17 cellular contexts compared by ENCODE assay signal in genomic region chr5:78543292-78543691, GRCh38.
DNase-seq lines count a peak whose midpoint lies in the region; ATAC-seq and TF ChIP-seq lines count a peak whose summit lies in the region.
"Had no signal": no experiment of that assay in that cellular context is flagged by ENCODE, and none has a peak within 500 bp of the region (broad histone marks: within the 10 kb centered on the region; RNA-seq: fewer than 3 reads in every experiment).

No MANE protein-coding gene starts in this region.

- H2BK120ac ChIP-seq in IMR-90 (ENCODE audit: low read depth, low read length) = no peak overlapping the region

- H3K4me2 ChIP-seq in IMR-90 (ENCODE audit: low read depth, low read length) = no peak overlapping the region

- CTCF ChIA-PET in Caco-2 (lab: Charles Lee) (no interaction called here), IMR-90 (lab: Yijun Ruan, JAX) (interaction anchor here (1.1 kb wide), 1 partner anchor 84 kb away, joined by 4 read pairs; no protein-coding TSS in a partner anchor)

- intact Hi-C loops in Caco-2 (cut with micrococcal nuclease; ENCODE audit: unreplicated experiment) (no loop called here), IMR-90 (cut with micrococcal nuclease) (no loop called here), sigmoid colon (cut with DNase I) (loop anchor here (10.0 kb wide), 1 partner anchor 222 kb away; no protein-coding TSS in a partner anchor), tibial artery (cut with DNase I; ENCODE audit: low total_unique reads) (no loop called here)

- H4K5ac ChIP-seq in IMR-90 (ENCODE audit: low read depth, low read length) = no peak overlapping the region

- DNase-seq in Caco-2 = no peak
- no peak for DNase-seq in IMR-90
- peak; percentile 39 for DNase-seq in sigmoid colon
- DNase-seq in tibial artery = no peak
- DNase-seq in glutamatergic neuron = no peak
- no peak for DNase-seq in DMS79 treated with DMSO at 0.1 percent for 48 hours (lab: John Stamatoyannopoulos, UW)
- DNase-seq: BE2C; CD4-positive, CD25-positive, alpha-beta regulatory T cell; COR-L47; GDM1; NCI-H1092 treated with DMSO at 0.1 percent for 48 hours; NCI-H146; NCI-H2081 treated with DMSO at 0.1 percent for 48 hours had no signal

- H3K9ac ChIP-seq in IMR-90 (ENCODE audit: low read depth, low read length) (no peak overlapping the region), iPS-20b (ENCODE audit: low read depth, low read length) (peak overlapping the region; percentile 39; the same call in 1 of the 2 replicates)

- H2BK5ac ChIP-seq in IMR-90 (ENCODE audit: low read depth, low read length, poor library complexity, severe bottlenecking) = no peak overlapping the region

- no peaks in the 10 kb centered on the region for H3K9me3 ChIP-seq in Caco-2
- H3K9me3 ChIP-seq in IMR-90 (ENCODE audit: control insufficient read depth, insufficient read depth, low read length) = no peaks in the 10 kb centered on the region
- H3K9me3 ChIP-seq in iPS-20b (ENCODE audit: insufficient read depth, low read depth, low read length) = no peaks in the 10 kb centered on the region
- no peaks in the 10 kb centered on the region for H3K9me3 ChIP-seq in sigmoid colon
- H3K9me3 ChIP-seq in tibial artery = no peaks in the 10 kb centered on the region
- H3K9me3 ChIP-seq: BE2C, HAP-1 had no signal

- no peak for TF ChIP-seq EP300 in sigmoid colon (IDR thresholded peaks at IDR 0.05)

- TF ChIP-seq POLR2A in IMR-90 (IDR thresholded peaks at IDR 0.05; ENCODE audit: low read depth, low read length) (no peak), sigmoid colon (IDR thresholded peaks at IDR 0.05) (no peak)

- 82% methylated on average over 3 of the region's 4 CpGs; no CpG with 5 or more reads in 1 of the 2 experiments for WGBS in IMR-90 (ENCODE audit: extremely low coverage in 2 of 2, insufficient read length in 1 of 2), 2 experiments
- WGBS in sigmoid colon, 2 donors = 90 to 91% methylated on average over 4 of the region's 4 CpGs

- H3K79me1 ChIP-seq in IMR-90 (ENCODE audit: low read depth in 1 of 2, low read length in 2 of 2) = peaks cover 50 to 89% of the 10 kb centered on the region in 2 experiments

- no peak overlapping the region for H4K91ac ChIP-seq in IMR-90 (ENCODE audit: insufficient read depth, low read depth, low read length)

- no peak overlapping the region for H2AK9ac ChIP-seq in IMR-90 (replicated peaks; ENCODE audit: low read depth, low read length, poor library complexity)

- H3K36me3 ChIP-seq in Caco-2 (ENCODE audit: control insufficient read depth, insufficient read depth, low read length) (peaks cover 2% of the 10 kb centered on the region), IMR-90 (ENCODE audit: control insufficient read depth, insufficient read depth, low read length) (peaks cover 7% of the 10 kb centered on the region), iPS-20b (ENCODE audit: insufficient read depth, low read depth, low read length) (0 out of 2 replicates have a peak, but pooled peaks cover 5% of the 10 kb centered on the region), sigmoid colon (no peaks in the 10 kb centered on the region), tibial artery (no peaks in the 10 kb centered on the region)
- H3K36me3 ChIP-seq: BE2C, HAP-1 had no signal

- H2BK20ac ChIP-seq in IMR-90 (ENCODE audit: low read depth, low read length) = no peak overlapping the region

- H3K14ac ChIP-seq in IMR-90 (replicated peaks; ENCODE audit: low read depth, low read length) = no peak overlapping the region

- no peak for TF ChIP-seq CTCF in Caco-2 (IDR thresholded peaks at IDR 0.05; ENCODE audit: insufficient read depth in 1 of 2, low read depth in 1 of 2, low read length in 1 of 2, severe bottlenecking in 1 of 2, unreplicated experiment in 1 of 2)
- no peak for TF ChIP-seq CTCF in IMR-90 (conservative IDR thresholded peaks at IDR 0.05; ENCODE audit: low read depth, low read length)
- no peak for TF ChIP-seq CTCF in sigmoid colon (IDR thresholded peaks at IDR 0.05)
- no peak for TF ChIP-seq CTCF in tibial artery (IDR thresholded peaks at IDR 0.05)
- no peak for TF ChIP-seq CTCF in glutamatergic neuron (IDR thresholded peaks at IDR 0.05; ENCODE audit: partially characterized antibody, unreplicated experiment)

- no peak overlapping the region for H3K4ac ChIP-seq in IMR-90 (ENCODE audit: low read depth, low read length)

- H3K56ac ChIP-seq in IMR-90 (ENCODE audit: extremely low read depth, insufficient read depth, low read length) = no peak overlapping the region

- no peaks in the 10 kb centered on the region for H3K9me3 Mint-ChIP-seq in Caco-2 (ENCODE audit: unreplicated experiment)
- peaks cover 2% of the 10 kb centered on the region for H3K9me3 Mint-ChIP-seq in glutamatergic neuron (ENCODE audit: unreplicated experiment)
- H3K9me3 Mint-ChIP-seq: CD4-positive, CD25-positive, alpha-beta regulatory T cell had no signal

- in situ Hi-C loops in IMR-90 (cut with MboI; ENCODE audit: low sequenced_read_pairs) = no loop called here

- peak overlapping the region; percentile 56 for H3K27ac Mint-ChIP-seq in Caco-2 (ENCODE audit: unreplicated experiment)
- no peak overlapping the region for H3K27ac Mint-ChIP-seq in glutamatergic neuron (ENCODE audit: unreplicated experiment)
- H3K27ac Mint-ChIP-seq: CD4-positive, CD25-positive, alpha-beta regulatory T cell had no signal

- H3K27ac ChIP-seq in IMR-90 (ENCODE audit: insufficient read depth, low read length) (no peak overlapping the region), iPS-20b (ENCODE audit: low read length) (no peak overlapping the region), sigmoid colon (peak overlapping the region in 1 of 4 donors; percentile 76), tibial artery (no peak overlapping the region)

- no peak overlapping the region for H4K8ac ChIP-seq in IMR-90 (ENCODE audit: low read depth in 2 of 2, low read length in 2 of 2)

- no peak overlapping the region for H2AFZ ChIP-seq in IMR-90 (replicated peaks; ENCODE audit: low read length, poor library complexity)

- H3K4me3 Mint-ChIP-seq in Caco-2 (ENCODE audit: unreplicated experiment) (no peak overlapping the region), glutamatergic neuron (ENCODE audit: unreplicated experiment) (no peak overlapping the region)
- H3K4me3 Mint-ChIP-seq: CD4-positive, CD25-positive, alpha-beta regulatory T cell had no signal

- H3K27me3 ChIP-seq in Caco-2 (replicated peaks; ENCODE audit: control insufficient read depth, insufficient read depth, low read length) (no peaks in the 10 kb centered on the region), IMR-90 (ENCODE audit: control insufficient read depth, insufficient read depth, low read length) (no peaks in the 10 kb centered on the region), iPS-20b (ENCODE audit: insufficient read depth, low read length) (no peaks in the 10 kb centered on the region), sigmoid colon (no peaks in the 10 kb centered on the region), tibial artery (no peaks in the 10 kb centered on the region)
- H3K27me3 ChIP-seq: BE2C had no signal

- peaks cover 35% of the 10 kb centered on the region for H3K9me1 ChIP-seq in IMR-90 (ENCODE audit: insufficient read depth, low read length)

- POLR2A ChIA-PET in Caco-2 (lab: Charles Lee) (no interaction called here), IMR-90 (lab: Charles Lee; ENCODE audit: unreplicated experiment) (no interaction called here)

- H3K23ac ChIP-seq in IMR-90 (ENCODE audit: low read depth, low read length) = no peak overlapping the region

- H3K4me3 ChIP-seq in Caco-2 (ENCODE audit: low read depth, low read length) = no peak overlapping the region
- no peak overlapping the region for H3K4me3 ChIP-seq in IMR-90 (ENCODE audit: insufficient read depth, low read depth, low read length)
- H3K4me3 ChIP-seq in iPS-20b (ENCODE audit: low read length) = peak overlapping the region; percentile 32; the same call in 1 of the 2 replicates
- H3K4me3 ChIP-seq in sigmoid colon = no peak overlapping the region
- H3K4me3 ChIP-seq in tibial artery = no peak overlapping the region
- H3K4me3 ChIP-seq: HAP-1 had no signal

- no peak overlapping the region for H3K18ac ChIP-seq in IMR-90 (ENCODE audit: low read depth, low read length)

- peaks cover 28% of the 10 kb centered on the region for H3K36me3 Mint-ChIP-seq in Caco-2 (ENCODE audit: insufficient read depth, unreplicated experiment)
- no peaks in the 10 kb centered on the region for H3K36me3 Mint-ChIP-seq in glutamatergic neuron (ENCODE audit: unreplicated experiment)
- H3K36me3 Mint-ChIP-seq: CD4-positive, CD25-positive, alpha-beta regulatory T cell had no signal

- no peak overlapping the region for H2BK15ac ChIP-seq in IMR-90 (ENCODE audit: low read depth, low read length)

- dilution Hi-C loops in IMR-90 (cut with HindIII; ENCODE audit: low sequenced_read_pairs, unreplicated experiment) = no loop called here

- no TSS peak for BruUV-seq in Caco-2 (replicated peaks; lab: Mats Ljungman, UMichigan)
- no TSS peak for BruUV-seq in IMR-90 (replicated peaks; lab: Mats Ljungman, UMichigan)

- peak overlapping the region; percentile 7; the same call in 1 of the 2 replicates for H2AK5ac ChIP-seq in IMR-90 (ENCODE audit: low read depth, low read length)

- H3K27me3 Mint-ChIP-seq in Caco-2 (ENCODE audit: insufficient read depth, unreplicated experiment) = no peaks in the 10 kb centered on the region
- peaks cover 7% of the 10 kb centered on the region for H3K27me3 Mint-ChIP-seq in glutamatergic neuron (ENCODE audit: unreplicated experiment)

- no peak for ATAC-seq in IMR-90 (ENCODE audit: low read depth)
- no peak for ATAC-seq in HG02642 (IDR thresholded peaks at IDR 0.05; ENCODE audit: poor library complexity, unreplicated experiment)
- ATAC-seq: Panc1 had no signal

- no peak for TF ChIP-seq RAD21 in IMR-90 (IDR thresholded peaks at IDR 0.05; ENCODE audit: low read length)

- peaks cover 21% of the 10 kb centered on the region; the same call in 1 of the 2 replicates for H4K20me1 ChIP-seq in IMR-90 (ENCODE audit: insufficient read depth, low read length)

- H3K4me1 Mint-ChIP-seq in Caco-2 (ENCODE audit: low read depth, unreplicated experiment) (peaks cover 6% of the 10 kb centered on the region), glutamatergic neuron (ENCODE audit: low read depth, unreplicated experiment) (peaks cover 15% of the 10 kb centered on the region)
- H3K4me1 Mint-ChIP-seq: CD4-positive, CD25-positive, alpha-beta regulatory T cell had no signal

- H3K4me1 ChIP-seq in Caco-2 (no peaks in the 10 kb centered on the region), IMR-90 (ENCODE audit: control insufficient read depth, insufficient read depth, low read length) (peaks cover 29% of the 10 kb centered on the region), iPS-20b (ENCODE audit: insufficient read depth, low read length) (peaks cover 30% of the 10 kb centered on the region; the same call in 1 of the 2 replicates), sigmoid colon (peaks cover 0 to 79% (median 53%) of the 10 kb centered on the region in 4 donors), tibial artery (peaks cover 5 to 69% (median 35%) of the 10 kb centered on the region in 4 donors)
- H3K4me1 ChIP-seq: HAP-1 had no signal

TF ChIP-seq in IMR-90, 13 proteins besides CTCF, POLR2A, EP300 and RAD21 (continues in another document):
- TF ChIP-seq MXI1 (IDR thresholded peaks at IDR 0.05; ENCODE audit: borderline replicate concordance, low read depth, low read length) = no peak
- no peak for TF ChIP-seq NFE2L2 (IDR thresholded peaks at IDR 0.05; ENCODE audit: low read depth, low read length)
- TF ChIP-seq CHD1 (IDR thresholded peaks at IDR 0.05; ENCODE audit: low read depth, low read length) = no peak
